ENCODE assay signal across 24 cellular contexts in genomic region chr7:92489634-92490033, GRCh38. TPM values are rescaled to one million over a fixed set of nuclear protein-coding genes. Genes with fewer than 3 reads are reported as not detected.
DNase-seq lines count a peak whose midpoint lies in the region; ATAC-seq and TF ChIP-seq lines count a peak whose summit lies in the region.
"Had no signal": no experiment of that assay in that cellular context is flagged by ENCODE, and none has a peak within 500 bp of the region (broad histone marks: within the 10 kb centered on the region; RNA-seq: fewer than 3 reads in every experiment).

No MANE protein-coding gene starts in this region.

- no peak overlapping the region for H3K4me3 Mint-ChIP-seq in central memory CD8-positive, alpha-beta T cell
- H3K4me3 Mint-ChIP-seq: activated naive CD8-positive, alpha-beta T cell treated with anti-CD3 and anti-CD28 coated beads, Interleukin-2, amount 50 U/mL, for 24 hours; CD14-positive monocyte; IgD-negative memory B cell; mesothelial cell of epicardium; natural killer cell; stimulated activated naive CD8-positive, alpha-beta T cell treated with anti-CD3 and anti-CD28 coated beads, Interleukin-15, Interleukin-2, amounts not matched to agents 100 ng/mL and 50 ng/mL, for 24 hours had no signal

- H3K27me3 ChIP-seq in left ventricle myocardium inferior (ENCODE audit: low read depth): no peaks in the 10 kb centered on the region
- no peaks in the 10 kb centered on the region for H3K27me3 ChIP-seq in psoas muscle (ENCODE audit: insufficient read depth in 3 of 3, low read length in 2 of 3)
- H3K27me3 ChIP-seq: ovary, thyroid gland had no signal

- H3K4me3 ChIP-seq in left ventricle myocardium inferior (no peak overlapping the region), psoas muscle (no peak overlapping the region)
- H3K4me3 ChIP-seq: ovary, thyroid gland had no signal

- H3K9me3 Mint-ChIP-seq in central memory CD8-positive, alpha-beta T cell: no peaks in the 10 kb centered on the region
- H3K9me3 Mint-ChIP-seq: activated naive CD8-positive, alpha-beta T cell treated with anti-CD3 and anti-CD28 coated beads, Interleukin-2, amount 50 U/mL, for 24 hours; CD14-positive monocyte; IgD-negative memory B cell; mesothelial cell of epicardium; natural killer cell; stimulated activated naive CD8-positive, alpha-beta T cell treated with anti-CD3 and anti-CD28 coated beads, Interleukin-15, Interleukin-2, amounts not matched to agents 100 ng/mL and 50 ng/mL, for 24 hours had no signal

- H3K9me3 ChIP-seq in left ventricle myocardium inferior (replicated peaks) (no peaks in the 10 kb centered on the region), psoas muscle (no peaks in the 10 kb centered on the region)
- H3K9me3 ChIP-seq: ovary, thyroid gland had no signal

- H3K36me3 ChIP-seq in left ventricle myocardium inferior: peaks cover 87% of the 10 kb centered on the region
- H3K36me3 ChIP-seq in psoas muscle (ENCODE audit: insufficient read depth in 1 of 2, low read depth in 1 of 2): peaks cover 4 to 100% of the 10 kb centered on the region in 2 donors
- H3K36me3 ChIP-seq: ovary had no signal

- intact Hi-C loops in left ventricle myocardium inferior (cut with micrococcal nuclease) (no loop called here), psoas muscle (cut with DNase I) (loop anchor here (10.0 kb wide), 2 partner anchors 255 to 275 kb away; no protein-coding TSS in a partner anchor)

- peaks cover 38% of the 10 kb centered on the region for H3K36me3 Mint-ChIP-seq in central memory CD8-positive, alpha-beta T cell (ENCODE audit: insufficient read depth)

- TF ChIP-seq CTCF in left ventricle myocardium inferior (IDR thresholded peaks at IDR 0.05; ENCODE audit: borderline replicate concordance) (no peak), psoas muscle (IDR thresholded peaks at IDR 0.05) (no peak)

- H3K27me3 Mint-ChIP-seq in central memory CD8-positive, alpha-beta T cell: no peaks in the 10 kb centered on the region
- H3K27me3 Mint-ChIP-seq: activated naive CD8-positive, alpha-beta T cell treated with anti-CD3 and anti-CD28 coated beads, Interleukin-2, amount 50 U/mL, for 24 hours; IgD-negative memory B cell; stimulated activated naive CD8-positive, alpha-beta T cell treated with anti-CD3 and anti-CD28 coated beads, Interleukin-15, Interleukin-2, amounts not matched to agents 100 ng/mL and 50 ng/mL, for 24 hours had no signal

- no peak for ATAC-seq in central memory CD8-positive, alpha-beta T cell (replicated peaks; ENCODE audit: extremely low read depth, poor library complexity, severe bottlenecking)
- ATAC-seq in psoas muscle (peak; percentile 46 to 89 (median 85)), GM19328 (IDR thresholded peaks at IDR 0.05; ENCODE audit: unreplicated experiment) (no peak)
- ATAC-seq: activated naive CD8-positive, alpha-beta T cell treated with anti-CD3 and anti-CD28 coated beads, Interleukin-2, amount 50 U/mL, for 24 hours; HCT116; natural killer cell; sciatic nerve had no signal

- peak; percentile 22 for DNase-seq in LHCN-M2 (ENCODE audit: low read depth)
- no peak for DNase-seq in central memory CD8-positive, alpha-beta T cell (ENCODE audit: low spot score in 2 of 2)
- DNase-seq in left ventricle myocardium inferior: no peak
- no peak for DNase-seq in psoas muscle
- no peak for DNase-seq in DMS153 treated with DMSO at 0.1 percent for 48 hours (lab: John Stamatoyannopoulos, UW; ENCODE audit: unreplicated experiment)
- no peak for DNase-seq in activated effector memory CD4-positive, alpha-beta T cell treated with Interleukin-2 at 50 U/mL for 16 hours
- DNase-seq: activated CD4-positive, alpha-beta T cell treated with anti-CD3 and anti-CD28 coated beads, Interleukin-2, amount 50 U/mL, for 4 hours; activated effector memory CD4-positive, alpha-beta T cell treated with anti-CD3 and anti-CD28 coated beads, Interleukin-2, amount 50 U/mL, for 16 hours; activated naive CD8-positive, alpha-beta T cell treated with anti-CD3 and anti-CD28 coated beads, Interleukin-2, amount 50 U/mL, for 24 hours; natural killer cell; NCI-H1105 treated with DMSO at 0.1 percent for 48 hours; NCI-H2029; NCI-H345; OCI-M1; ovary; thyroid gland had no signal

- H3K27ac Mint-ChIP-seq in central memory CD8-positive, alpha-beta T cell (ENCODE audit: low read depth): peak overlapping the region; percentile 35
- H3K27ac Mint-ChIP-seq: activated naive CD8-positive, alpha-beta T cell treated with anti-CD3 and anti-CD28 coated beads, Interleukin-2, amount 50 U/mL, for 24 hours; CD14-positive monocyte; IgD-negative memory B cell; mesothelial cell of epicardium; natural killer cell; stimulated activated naive CD8-positive, alpha-beta T cell treated with anti-CD3 and anti-CD28 coated beads, Interleukin-15, Interleukin-2, amounts not matched to agents 100 ng/mL and 50 ng/mL, for 24 hours had no signal

- peaks cover 19% of the 10 kb centered on the region for H3K4me1 ChIP-seq in left ventricle myocardium inferior
- H3K4me1 ChIP-seq in psoas muscle: no peaks in the 10 kb centered on the region
- H3K4me1 ChIP-seq: thyroid gland had no signal

- 56 to 67% (median 62%) methylated on average over 1 of the region's 1 CpG for WGBS in psoas muscle, 3 donors

- H3K27ac ChIP-seq in left ventricle myocardium inferior (replicated peaks) (peak overlapping the region; percentile 3), psoas muscle (no peak overlapping the region)
- H3K27ac ChIP-seq: ovary, thyroid gland had no signal

- H3K4me1 Mint-ChIP-seq in central memory CD8-positive, alpha-beta T cell: no peaks in the 10 kb centered on the region
- H3K4me1 Mint-ChIP-seq: activated naive CD8-positive, alpha-beta T cell treated with anti-CD3 and anti-CD28 coated beads, Interleukin-2, amount 50 U/mL, for 24 hours; CD14-positive monocyte; IgD-negative memory B cell; mesothelial cell of epicardium; natural killer cell had no signal

RNA-seq across cellular contexts. Expression of gene ERVW-1, which starts 11.9 kb away (rescaled TPM):
- total RNA-seq in LHCN-M2 (2014; rRNA removed) (not detected in 2 replicates), left ventricle myocardium inferior (not detected), psoas muscle (not detected)
- 0.10 TPM for polyA plus RNA-seq in LHCN-M2 (2012)
- polyA plus RNA-seq in psoas muscle: under 1 TPM in 1 of 3 donors, not detected in 2; 0.03 TPM
- total RNA-seq: Daoy, mesothelial cell of epicardium, natural killer cell, ovary, thyroid gland had no signal
- polyA plus RNA-seq: CD14-positive monocyte had no signal

RNA-seq across cellular contexts. Expression of gene PEX1, which starts 38.7 kb away (rescaled TPM):
- total RNA-seq in LHCN-M2 (2014; rRNA removed) (17.1 and 19.6 TPM in 2 replicates), left ventricle myocardium inferior (13.8 TPM), psoas muscle (10 to 100 TPM; 11.1 to 14.2 (median 11.8) TPM)
- 4.8 TPM for polyA plus RNA-seq in LHCN-M2 (2012)
- 1 to 10 TPM; 3.9 to 7.5 (median 6.7) TPM for polyA plus RNA-seq in psoas muscle

RNA-seq across cellular contexts. Expression of gene RBM48, which starts 39.0 kb away (rescaled TPM):
- total RNA-seq in LHCN-M2 (2014; rRNA removed) (12.9 and 13.1 TPM in 2 replicates), left ventricle myocardium inferior (14.1 TPM), psoas muscle (10 to 100 TPM in 2 of 4 donors, 1 to 10 TPM in 2; 7.7 to 15.8 (median 10.3) TPM)
- polyA plus RNA-seq in LHCN-M2 (2012): 5.0 TPM
- polyA plus RNA-seq in psoas muscle: 10 to 100 TPM in 2 of 3 donors, 1 to 10 TPM in 1; 9.2 to 28.0 (median 12.7) TPM

RNA-seq across cellular contexts. Expression of gene GATAD1, which starts 42.4 kb away (rescaled TPM):
- total RNA-seq in LHCN-M2 (2014; rRNA removed): 24.1 and 29.5 TPM in 2 replicates
- 9.1 TPM for polyA plus RNA-seq in LHCN-M2 (2012)
- total RNA-seq in left ventricle myocardium inferior: 15.4 TPM
- 10 to 100 TPM in 2 of 4 donors, 1 to 10 TPM in 2; 7.4 to 12.2 (median 9.0) TPM for total RNA-seq in psoas muscle
- polyA plus RNA-seq in psoas muscle: 10 to 100 TPM in 2 of 3 donors, 1 to 10 TPM in 1; 8.9 to 12.5 (median 10.7) TPM

Comparison
In these comparisons a context has a peak if more than half of its experiments do, and no peak if none do; other contexts are left out.
1. ATAC-seq: peak in psoas muscle (4 of 4); none in central memory CD8-positive, alpha-beta T cell (single experiment) and GM19328 (single experiment).